2 cellular contexts compared by ENCODE assay signal in genomic region chr3:188389711-188390346, GRCh38.
TF ChIP-seq lines count a peak whose summit lies in the region.

No MANE protein-coding gene starts in this region.

TF ChIP-seq in IMR-90, 13 proteins besides CTCF, POLR2A, EP300 and RAD21:
- TF ChIP-seq CEBPB (IDR thresholded peaks at IDR 0.05; ENCODE audit: low read depth, low read length) (no peak), MXI1 (IDR thresholded peaks at IDR 0.05; ENCODE audit: borderline replicate concordance, low read depth, low read length) (no peak), CHD1 (IDR thresholded peaks at IDR 0.05; ENCODE audit: low read depth, low read length) (no peak), MAFK (IDR thresholded peaks at IDR 0.05; ENCODE audit: low read depth, low read length) (no peak)

TF ChIP-seq in GM12878, 131 proteins besides CTCF, POLR2A, EP300 and RAD21:
- TF ChIP-seq IKZF2 (IDR thresholded peaks at IDR 0.05) = peak; percentile 36 to 48; a peak in 2 of 4 replicates
- TF ChIP-seq FOXK2 (IDR thresholded peaks at IDR 0.05) = no peak
- TF ChIP-seq BACH1 (IDR thresholded peaks at IDR 0.05; ENCODE audit: borderline replicate concordance) = no peak
- TF ChIP-seq NFXL1 (IDR thresholded peaks at IDR 0.05; ENCODE audit: borderline replicate concordance) = no peak
- TF ChIP-seq IRF4 (IDR thresholded peaks at IDR 0.05; ENCODE audit: low read depth, low read length) = 0 out of 2 replicates have a peak, but pooled peaks have one; percentile 48
- TF ChIP-seq DPF2 (IDR thresholded peaks at IDR 0.05) = peak; percentile 47; the same call in 1 of the 2 replicates
- TF ChIP-seq BCL11A (IDR thresholded peaks at IDR 0.05; ENCODE audit: low read depth, low read length) = peak; percentile 75
- 0 out of 2 replicates have a peak, but pooled peaks have one; percentile 19 for TF ChIP-seq IKZF1 (conservative IDR thresholded peaks at IDR 0.05)
- peak; percentile 46; the same call in 1 of the 2 replicates for TF ChIP-seq MTA2 (IDR thresholded peaks at IDR 0.05; ENCODE audit: low read depth)
- 0 out of 2 replicates have a peak, but pooled peaks have one; percentile 14 for TF ChIP-seq RUNX3 (IDR thresholded peaks at IDR 0.05; ENCODE audit: low read length)
- 0 out of 2 replicates have a peak, but pooled peaks have one; percentile 25 for TF ChIP-seq CHD2 (IDR thresholded peaks at IDR 0.05; ENCODE audit: borderline replicate concordance, low read depth, low read length)
- peak; percentile 86 for TF ChIP-seq SPI1 (IDR thresholded peaks at IDR 0.05; ENCODE audit: borderline replicate concordance, insufficient read depth, low read depth, low read length)
- no peak for TF ChIP-seq ZBTB40 (IDR thresholded peaks at IDR 0.05; ENCODE audit: borderline replicate concordance)
- no peak for TF ChIP-seq EGR1 (IDR thresholded peaks at IDR 0.05; ENCODE audit: borderline replicate concordance in 1 of 2, low read depth in 2 of 2, low read length in 2 of 2)
- TF ChIP-seq PAX5 (IDR thresholded peaks at IDR 0.05; ENCODE audit: borderline replicate concordance, low read depth, low read length) = 0 out of 2 replicates have a peak, but pooled peaks have one; percentile 23
- no peak for TF ChIP-seq ZSCAN29 (IDR thresholded peaks at IDR 0.05)
- TF ChIP-seq SUPT20H (IDR thresholded peaks at IDR 0.05; ENCODE audit: borderline replicate concordance, control insufficient read depth, low read depth, low read length) = no peak
- no peak for TF ChIP-seq TARDBP (IDR thresholded peaks at IDR 0.05; ENCODE audit: borderline replicate concordance)
- TF ChIP-seq E2F4 (IDR thresholded peaks at IDR 0.05; ENCODE audit: low read depth, low read length) = no peak
- TF ChIP-seq E2F8 (IDR thresholded peaks at IDR 0.05; ENCODE audit: low read depth, partially characterized antibody) = no peak
- TF ChIP-seq EZH2 (IDR thresholded peaks at IDR 0.05; ENCODE audit: borderline replicate concordance, control insufficient read depth, low read depth, low read length) = no peak
- peak; percentile 35; the same call in 1 of the 2 replicates for TF ChIP-seq ATF7 (IDR thresholded peaks at IDR 0.05; ENCODE audit: low read depth)
- 0 out of 2 replicates have a peak, but pooled peaks have one; percentile 42 for TF ChIP-seq TCF3 (IDR thresholded peaks at IDR 0.05; ENCODE audit: borderline replicate concordance, insufficient read depth, low read depth, low read length)
- 0 out of 2 replicates have a peak, but pooled peaks have one; percentile 12 for TF ChIP-seq ZNF24 (IDR thresholded peaks at IDR 0.05)
- no peak; a peak in 1 of 4 replicates for TF ChIP-seq BHLHE40 (IDR thresholded peaks at IDR 0.05; ENCODE audit: borderline replicate concordance in 1 of 2, low read depth in 2 of 2, low read length in 1 of 2)
- TF ChIP-seq POU2F2 (IDR thresholded peaks at IDR 0.05; ENCODE audit: borderline replicate concordance, low read depth, low read length) = 0 out of 3 replicates have a peak, but pooled peaks have one; percentile 33
